Comparison of ENCODE assay signal across 1 cellular context in the genomic region with DNA sequence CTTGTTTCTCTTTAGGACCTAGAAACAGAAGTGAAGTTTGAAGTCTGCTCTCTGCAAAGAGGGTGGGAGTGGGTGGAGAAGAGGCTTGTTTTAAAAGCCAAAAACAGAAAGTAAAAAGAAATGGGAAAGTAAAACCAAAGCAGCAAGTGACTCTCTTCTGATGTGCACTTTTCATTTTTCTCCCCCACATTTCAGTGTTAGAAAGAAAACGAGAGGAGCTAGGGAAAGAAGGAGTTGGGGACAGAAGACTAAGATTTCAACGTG.
TF ChIP-seq lines count a peak whose summit lies in the region.

No MANE protein-coding gene starts in this region.

TF ChIP-seq in GM23338, 12 proteins besides CTCF, POLR2A, EP300 and RAD21 (continued from another document):
- TF ChIP-seq, protein P1, sequence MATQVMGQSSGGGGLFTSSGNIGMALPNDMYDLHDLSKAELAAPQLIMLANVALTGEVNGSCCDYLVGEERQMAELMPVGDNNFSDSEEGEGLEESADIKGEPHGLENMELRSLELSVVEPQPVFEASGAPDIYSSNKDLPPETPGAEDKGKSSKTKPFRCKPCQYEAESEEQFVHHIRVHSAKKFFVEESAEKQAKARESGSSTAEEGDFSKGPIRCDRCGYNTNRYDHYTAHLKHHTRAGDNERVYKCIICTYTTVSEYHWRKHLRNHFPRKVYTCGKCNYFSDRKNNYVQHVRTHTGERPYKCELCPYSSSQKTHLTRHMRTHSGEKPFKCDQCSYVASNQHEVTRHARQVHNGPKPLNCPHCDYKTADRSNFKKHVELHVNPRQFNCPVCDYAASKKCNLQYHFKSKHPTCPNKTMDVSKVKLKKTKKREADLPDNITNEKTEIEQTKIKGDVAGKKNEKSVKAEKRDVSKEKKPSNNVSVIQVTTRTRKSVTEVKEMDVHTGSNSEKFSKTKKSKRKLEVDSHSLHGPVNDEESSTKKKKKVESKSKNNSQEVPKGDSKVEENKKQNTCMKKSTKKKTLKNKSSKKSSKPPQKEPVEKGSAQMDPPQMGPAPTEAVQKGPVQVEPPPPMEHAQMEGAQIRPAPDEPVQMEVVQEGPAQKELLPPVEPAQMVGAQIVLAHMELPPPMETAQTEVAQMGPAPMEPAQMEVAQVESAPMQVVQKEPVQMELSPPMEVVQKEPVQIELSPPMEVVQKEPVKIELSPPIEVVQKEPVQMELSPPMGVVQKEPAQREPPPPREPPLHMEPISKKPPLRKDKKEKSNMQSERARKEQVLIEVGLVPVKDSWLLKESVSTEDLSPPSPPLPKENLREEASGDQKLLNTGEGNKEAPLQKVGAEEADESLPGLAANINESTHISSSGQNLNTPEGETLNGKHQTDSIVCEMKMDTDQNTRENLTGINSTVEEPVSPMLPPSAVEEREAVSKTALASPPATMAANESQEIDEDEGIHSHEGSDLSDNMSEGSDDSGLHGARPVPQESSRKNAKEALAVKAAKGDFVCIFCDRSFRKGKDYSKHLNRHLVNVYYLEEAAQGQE (IDR thresholded peaks at IDR 0.05; ENCODE audit: unreplicated experiment): no peak
- TF ChIP-seq EZH2phosphoT487 (IDR thresholded peaks at IDR 0.05; ENCODE audit: unreplicated experiment): no peak
- TF ChIP-seq ZNF114 (CRISPR knock-in tag; IDR thresholded peaks at IDR 0.05): no peak
- no peak for TF ChIP-seq EZH2 (IDR thresholded peaks at IDR 0.05; ENCODE audit: low read depth, unreplicated experiment)
- TF ChIP-seq, protein P2, sequence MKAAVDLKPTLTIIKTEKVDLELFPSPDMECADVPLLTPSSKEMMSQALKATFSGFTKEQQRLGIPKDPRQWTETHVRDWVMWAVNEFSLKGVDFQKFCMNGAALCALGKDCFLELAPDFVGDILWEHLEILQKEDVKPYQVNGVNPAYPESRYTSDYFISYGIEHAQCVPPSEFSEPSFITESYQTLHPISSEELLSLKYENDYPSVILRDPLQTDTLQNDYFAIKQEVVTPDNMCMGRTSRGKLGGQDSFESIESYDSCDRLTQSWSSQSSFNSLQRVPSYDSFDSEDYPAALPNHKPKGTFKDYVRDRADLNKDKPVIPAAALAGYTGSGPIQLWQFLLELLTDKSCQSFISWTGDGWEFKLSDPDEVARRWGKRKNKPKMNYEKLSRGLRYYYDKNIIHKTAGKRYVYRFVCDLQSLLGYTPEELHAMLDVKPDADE (IDR thresholded peaks at IDR 0.05): no peak
